ENCODE assay signal across 1 cellular context in the genomic region with DNA sequence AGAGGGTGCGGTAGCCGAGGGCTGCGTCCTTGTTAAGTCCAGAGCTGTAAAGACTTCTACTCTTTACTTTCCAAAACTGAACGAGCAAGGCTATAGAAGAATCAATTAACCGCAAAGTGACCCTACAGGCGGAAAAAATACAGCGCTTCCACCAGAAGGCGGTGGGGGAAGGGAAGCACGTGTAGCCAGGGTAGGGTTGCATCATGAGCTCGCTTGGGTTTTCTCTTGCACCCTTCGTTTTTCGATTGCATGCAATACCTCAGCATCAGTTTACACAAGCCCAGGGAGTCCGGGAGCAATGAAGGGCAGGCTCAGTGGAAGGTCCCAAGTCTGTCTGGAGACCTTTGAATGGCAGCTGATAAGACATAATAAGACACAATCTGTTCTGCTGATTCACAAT.
A peak's percentile ranks its signal among the peaks of the same experiment; 100 is the strongest.
TF ChIP-seq lines count a peak whose summit lies in the region.

No MANE protein-coding gene starts in this region.

TF ChIP-seq in HepG2, 621 proteins besides CTCF, POLR2A, EP300 and RAD21 (continued from another document):
- TF ChIP-seq, protein P1, sequence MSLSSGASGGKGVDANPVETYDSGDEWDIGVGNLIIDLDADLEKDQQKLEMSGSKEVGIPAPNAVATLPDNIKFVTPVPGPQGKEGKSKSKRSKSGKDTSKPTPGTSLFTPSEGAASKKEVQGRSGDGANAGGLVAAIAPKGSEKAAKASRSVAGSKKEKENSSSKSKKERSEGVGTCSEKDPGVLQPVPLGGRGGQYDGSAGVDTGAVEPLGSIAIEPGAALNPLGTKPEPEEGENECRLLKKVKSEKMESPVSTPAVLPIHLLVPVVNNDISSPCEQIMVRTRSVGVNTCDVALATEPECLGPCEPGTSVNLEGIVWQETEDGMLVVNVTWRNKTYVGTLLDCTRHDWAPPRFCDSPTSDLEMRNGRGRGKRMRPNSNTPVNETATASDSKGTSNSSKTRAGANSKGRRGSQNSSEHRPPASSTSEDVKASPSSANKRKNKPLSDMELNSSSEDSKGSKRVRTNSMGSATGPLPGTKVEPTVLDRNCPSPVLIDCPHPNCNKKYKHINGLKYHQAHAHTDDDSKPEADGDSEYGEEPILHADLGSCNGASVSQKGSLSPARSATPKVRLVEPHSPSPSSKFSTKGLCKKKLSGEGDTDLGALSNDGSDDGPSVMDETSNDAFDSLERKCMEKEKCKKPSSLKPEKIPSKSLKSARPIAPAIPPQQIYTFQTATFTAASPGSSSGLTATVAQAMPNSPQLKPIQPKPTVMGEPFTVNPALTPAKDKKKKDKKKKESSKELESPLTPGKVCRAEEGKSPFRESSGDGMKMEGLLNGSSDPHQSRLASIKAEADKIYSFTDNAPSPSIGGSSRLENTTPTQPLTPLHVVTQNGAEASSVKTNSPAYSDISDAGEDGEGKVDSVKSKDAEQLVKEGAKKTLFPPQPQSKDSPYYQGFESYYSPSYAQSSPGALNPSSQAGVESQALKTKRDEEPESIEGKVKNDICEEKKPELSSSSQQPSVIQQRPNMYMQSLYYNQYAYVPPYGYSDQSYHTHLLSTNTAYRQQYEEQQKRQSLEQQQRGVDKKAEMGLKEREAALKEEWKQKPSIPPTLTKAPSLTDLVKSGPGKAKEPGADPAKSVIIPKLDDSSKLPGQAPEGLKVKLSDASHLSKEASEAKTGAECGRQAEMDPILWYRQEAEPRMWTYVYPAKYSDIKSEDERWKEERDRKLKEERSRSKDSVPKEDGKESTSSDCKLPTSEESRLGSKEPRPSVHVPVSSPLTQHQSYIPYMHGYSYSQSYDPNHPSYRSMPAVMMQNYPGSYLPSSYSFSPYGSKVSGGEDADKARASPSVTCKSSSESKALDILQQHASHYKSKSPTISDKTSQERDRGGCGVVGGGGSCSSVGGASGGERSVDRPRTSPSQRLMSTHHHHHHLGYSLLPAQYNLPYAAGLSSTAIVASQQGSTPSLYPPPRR (CRISPR knock-in tag; IDR thresholded peaks at IDR 0.05; ENCODE audit: borderline replicate concordance), result no peak
- TF ChIP-seq DMAP1 (CRISPR knock-in tag; IDR thresholded peaks at IDR 0.05) (peak; percentile 67), GATAD1 (CRISPR knock-in tag; IDR thresholded peaks at IDR 0.05) (no peak), ZNF792 (CRISPR knock-in tag; IDR thresholded peaks at IDR 0.05) (no peak), MYC (CRISPR knock-in tag; IDR thresholded peaks at IDR 0.05; ENCODE audit: borderline replicate concordance) (peak; percentile 56; the same call in 1 of the 2 replicates), ZC3H4 (CRISPR knock-in tag; IDR thresholded peaks at IDR 0.05; ENCODE audit: borderline replicate concordance) (no peak), CEBPG (CRISPR knock-in tag; IDR thresholded peaks at IDR 0.05) (peak; percentile 82), GATAD2A (CRISPR knock-in tag; IDR thresholded peaks at IDR 0.05) (peak; percentile 41; the same call in 1 of the 2 replicates), HNF4G (IDR thresholded peaks at IDR 0.05; ENCODE audit: borderline replicate concordance, low read depth, low read length) (peak; percentile 8; the same call in 1 of the 2 replicates), HNF4G (CRISPR knock-in tag; IDR thresholded peaks at IDR 0.05; ENCODE audit: borderline replicate concordance, low read depth) (no peak), BHLHE40 (IDR thresholded peaks at IDR 0.05; ENCODE audit: low read length) (peak; percentile 79), JARID2 (CRISPR knock-in tag; IDR thresholded peaks at IDR 0.05; ENCODE audit: insufficient replicate concordance) (no peak)
- TF ChIP-seq, protein P2, sequence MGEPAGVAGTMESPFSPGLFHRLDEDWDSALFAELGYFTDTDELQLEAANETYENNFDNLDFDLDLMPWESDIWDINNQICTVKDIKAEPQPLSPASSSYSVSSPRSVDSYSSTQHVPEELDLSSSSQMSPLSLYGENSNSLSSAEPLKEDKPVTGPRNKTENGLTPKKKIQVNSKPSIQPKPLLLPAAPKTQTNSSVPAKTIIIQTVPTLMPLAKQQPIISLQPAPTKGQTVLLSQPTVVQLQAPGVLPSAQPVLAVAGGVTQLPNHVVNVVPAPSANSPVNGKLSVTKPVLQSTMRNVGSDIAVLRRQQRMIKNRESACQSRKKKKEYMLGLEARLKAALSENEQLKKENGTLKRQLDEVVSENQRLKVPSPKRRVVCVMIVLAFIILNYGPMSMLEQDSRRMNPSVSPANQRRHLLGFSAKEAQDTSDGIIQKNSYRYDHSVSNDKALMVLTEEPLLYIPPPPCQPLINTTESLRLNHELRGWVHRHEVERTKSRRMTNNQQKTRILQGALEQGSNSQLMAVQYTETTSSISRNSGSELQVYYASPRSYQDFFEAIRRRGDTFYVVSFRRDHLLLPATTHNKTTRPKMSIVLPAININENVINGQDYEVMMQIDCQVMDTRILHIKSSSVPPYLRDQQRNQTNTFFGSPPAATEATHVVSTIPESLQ (CRISPR knock-in tag; conservative IDR thresholded peaks at IDR 0.05), result no peak
- TF ChIP-seq, protein P3, sequence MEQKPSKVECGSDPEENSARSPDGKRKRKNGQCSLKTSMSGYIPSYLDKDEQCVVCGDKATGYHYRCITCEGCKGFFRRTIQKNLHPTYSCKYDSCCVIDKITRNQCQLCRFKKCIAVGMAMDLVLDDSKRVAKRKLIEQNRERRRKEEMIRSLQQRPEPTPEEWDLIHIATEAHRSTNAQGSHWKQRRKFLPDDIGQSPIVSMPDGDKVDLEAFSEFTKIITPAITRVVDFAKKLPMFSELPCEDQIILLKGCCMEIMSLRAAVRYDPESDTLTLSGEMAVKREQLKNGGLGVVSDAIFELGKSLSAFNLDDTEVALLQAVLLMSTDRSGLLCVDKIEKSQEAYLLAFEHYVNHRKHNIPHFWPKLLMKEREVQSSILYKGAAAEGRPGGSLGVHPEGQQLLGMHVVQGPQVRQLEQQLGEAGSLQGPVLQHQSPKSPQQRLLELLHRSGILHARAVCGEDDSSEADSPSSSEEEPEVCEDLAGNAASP (CRISPR knock-in tag; IDR thresholded peaks at IDR 0.05; ENCODE audit: borderline replicate concordance), result peak; percentile 15; the same call in 1 of the 2 replicates
